Comparison of ENCODE assay signal across 9 cellular contexts in genomic region chrX:12971282-12972003, GRCh38. TPM values are rescaled to one million over a fixed set of nuclear protein-coding genes. Genes with fewer than 3 reads are reported as not detected.
DNase-seq lines count a peak whose midpoint lies in the region; ATAC-seq and TF ChIP-seq lines count a peak whose summit lies in the region.
"Had no signal": no experiment of that assay in that cellular context is flagged by ENCODE, and none has a peak within 500 bp of the region (broad histone marks: within the 10 kb centered on the region; RNA-seq: fewer than 3 reads in every experiment).

No MANE protein-coding gene starts in this region.

- peak overlapping the region; percentile 98 for H3K4me2 ChIP-seq in OCI-LY3 (ENCODE audit: low read length)

- no peak overlapping the region for H2AFZ ChIP-seq in OCI-LY3 (ENCODE audit: low read depth, low read length)

- peaks cover 52% of the 10 kb centered on the region for H3K79me2 ChIP-seq in OCI-LY3 (ENCODE audit: low read length)

- no peaks in the 10 kb centered on the region for H3K9me3 ChIP-seq in OCI-LY3 (ENCODE audit: insufficient read depth, low read length)
- H3K9me3 ChIP-seq in effector memory CD4-positive, alpha-beta T cell (ENCODE audit: control insufficient read depth, low read length), result no peaks in the 10 kb centered on the region
- H3K9me3 ChIP-seq in ovary, result no peaks in the 10 kb centered on the region

- peaks cover 69% of the 10 kb centered on the region for H3K4me1 ChIP-seq in OCI-LY3 (ENCODE audit: low read length)
- peaks cover 13% of the 10 kb centered on the region for H3K4me1 ChIP-seq in effector memory CD4-positive, alpha-beta T cell (ENCODE audit: control insufficient read depth, insufficient read depth, low read length, poor library complexity, severe bottlenecking)
- no peaks in the 10 kb centered on the region for H3K4me1 ChIP-seq in ovary (ENCODE audit: insufficient read depth)

- peak overlapping the region; percentile 100 for H3K9ac ChIP-seq in OCI-LY3 (ENCODE audit: low read length)

- H3K27ac ChIP-seq in OCI-LY3 (ENCODE audit: low read length) (peak overlapping the region; percentile 100), ovary (peak overlapping the region in 1 of 2 donors; percentile 74)
- peak overlapping the region; percentile 78 for H3K27ac ChIP-seq in effector memory CD4-positive, alpha-beta T cell (ENCODE audit: insufficient read depth, low read length, poor library complexity, severe bottlenecking)

- H3K4me3 ChIP-seq in OCI-LY3 (ENCODE audit: low read length) (peak overlapping the region; percentile 95), ovary (no peak overlapping the region), lower leg skin (ENCODE audit: low read depth, poor library complexity, severe bottlenecking) (no peak overlapping the region)
- peak overlapping the region; percentile 52 for H3K4me3 ChIP-seq in effector memory CD4-positive, alpha-beta T cell (ENCODE audit: insufficient read depth, low read depth, low read length, poor library complexity, severe bottlenecking)

- in situ Hi-C loops in G401 (cut with HindIII; ENCODE audit: low sequenced_read_pairs), result no loop called here

- DNase-seq in G401 (ENCODE audit: low spot score) (peak; percentile 64), ovary (peak; percentile 29 to 57 (median 42)), HuH-7.5 (ENCODE audit: low spot score) (no peak), DMS53 treated with DMSO at 0.1 percent for 48 hours (lab: John Stamatoyannopoulos, UW; ENCODE audit: unreplicated experiment) (no peak), lower leg skin (ENCODE audit: low spot score in 2 of 2) (no peak)
- DNase-seq in effector memory CD4-positive, alpha-beta T cell, result no peak
- DNase-seq: NCI-H2081 treated with DMSO at 0.1 percent for 48 hours had no signal

- TF ChIP-seq CTCF in OCI-LY3 (IDR thresholded peaks at IDR 0.05; ENCODE audit: low read depth, low read length), result no peak
- TF ChIP-seq CTCF in ovary (IDR thresholded peaks at IDR 0.05), result no peak
- TF ChIP-seq CTCF in lower leg skin (IDR thresholded peaks at IDR 0.05), result no peak

- no peak for ATAC-seq in HG03442 (IDR thresholded peaks at IDR 0.05; ENCODE audit: unreplicated experiment)

- H3K36me3 ChIP-seq in OCI-LY3 (replicated peaks; ENCODE audit: low read depth, low read length) (peaks cover 14% of the 10 kb centered on the region), ovary (no peaks in the 10 kb centered on the region)
- peaks cover 13% of the 10 kb centered on the region for H3K36me3 ChIP-seq in effector memory CD4-positive, alpha-beta T cell (ENCODE audit: control insufficient read depth, insufficient read depth, low read length)

- H3K27me3 ChIP-seq in OCI-LY3 (ENCODE audit: low read depth, low read length) (no peaks in the 10 kb centered on the region), ovary (no peaks in the 10 kb centered on the region)
- no peaks in the 10 kb centered on the region for H3K27me3 ChIP-seq in effector memory CD4-positive, alpha-beta T cell (replicated peaks; ENCODE audit: control insufficient read depth, insufficient read depth, low read length, poor library complexity, severe bottlenecking)

- no peak for TF ChIP-seq EP300 in ovary (IDR thresholded peaks at IDR 0.05)

- TF ChIP-seq POLR2A in ovary (IDR thresholded peaks at IDR 0.05) (no peak), lower leg skin (IDR thresholded peaks at IDR 0.05) (no peak)

- 53 to 75% (median 59%) methylated on average over 12 of the region's 12 CpGs for WGBS in ovary, 3 donors
- 59 to 78% methylated on average over 12 of the region's 12 CpGs for WGBS in lower leg skin, 2 donors

- H4K20me1 ChIP-seq in OCI-LY3 (ENCODE audit: insufficient read depth, low read length), result peaks cover 12% of the 10 kb centered on the region

- intact Hi-C loops in ovary (cut with DNase I), result loop anchor here (2.0 to 10.0 kb wide), 5 partner anchors 123 to 517 kb away; no protein-coding TSS in a partner anchor
- intact Hi-C loops in lower leg skin (cut with DNase I; ENCODE audit: low total_unique reads), result no loop called here

RNA-seq across cellular contexts. Expression of gene TMSB4X, which starts 3.5 kb away (rescaled TPM):
- 2,749 and 3,064 TPM in 2 replicates for total RNA-seq in G401 (2014; rRNA removed; shearing (Covaris generic))
- 1,000 to 10,000 TPM; 1,993 to 2,559 (median 2,105) TPM for total RNA-seq in ovary
- polyA plus RNA-seq in ovary, result 1,000 to 10,000 TPM; 3,725 to 5,006 TPM
- total RNA-seq in lower leg skin, result 1,000 to 10,000 TPM; 1,261 to 2,736 (median 1,532) TPM

Comparison
In these comparisons a context has a peak if more than half of its experiments do, and no peak if none do; other contexts are left out.
1. DNase-seq: peak in G401 (single experiment) and ovary (5 of 5); none in effector memory CD4-positive, alpha-beta T cell (0 of 3), HuH-7.5 (single experiment), DMS53 treated with DMSO at 0.1 percent for 48 hours (single experiment) and lower leg skin (0 of 2).
2. H3K4me3 ChIP-seq: peak in OCI-LY3 (single experiment) and effector memory CD4-positive, alpha-beta T cell (single experiment); none in ovary (single experiment) and lower leg skin (single experiment).